ENCODE assay signal across 21 cellular contexts in the genomic region with DNA sequence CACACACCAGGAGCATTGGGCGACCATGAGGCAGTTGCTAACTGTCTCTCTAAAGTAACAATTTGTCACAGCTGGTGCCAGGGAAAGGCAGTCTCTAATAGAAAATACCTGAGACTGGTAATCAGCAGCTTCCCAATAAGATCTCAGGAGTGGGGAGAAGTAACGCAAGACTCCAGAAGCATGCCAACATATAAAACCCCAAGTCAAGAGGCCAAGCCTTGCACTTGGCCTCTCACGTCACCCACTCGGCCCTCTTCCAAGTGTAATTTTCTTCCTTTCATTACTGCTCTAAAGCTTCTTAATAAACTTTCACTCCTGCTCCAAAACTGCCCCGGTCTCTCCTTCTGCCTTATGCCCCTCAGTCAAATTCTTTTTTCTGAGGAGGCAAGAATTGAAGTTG.
"Had no signal": no experiment of that assay in that cellular context is flagged by ENCODE, and none has a peak within 500 bp of the region (broad histone marks: within the 10 kb centered on the region; RNA-seq: fewer than 3 reads in every experiment).

No MANE protein-coding gene starts in this region.

- H3K27ac ChIP-seq: dorsolateral prefrontal cortex, ovary, right lobe of liver, thyroid gland had no signal

- H3K36me3 ChIP-seq: ovary, right lobe of liver, thyroid gland had no signal

- H3K4me3 ChIP-seq: dorsolateral prefrontal cortex, ovary, right lobe of liver, smooth muscle cell, thyroid gland had no signal

- ATAC-seq: left lobe of liver; naive thymus-derived CD8-positive, alpha-beta T cell; right lobe of liver; stimulated activated naive CD8-positive, alpha-beta T cell treated with anti-CD3 and anti-CD28 coated beads, Interleukin-15, amount 100 ng/mL, for 72 hours had no signal

- H3K27me3 ChIP-seq: ovary, right lobe of liver, thyroid gland had no signal

- FAIRE-seq: colon, frontal cortex, kidney, urothelium cell line had no signal

- H3K4me1 ChIP-seq: right lobe of liver, thyroid gland had no signal

- H3K9me3 ChIP-seq: ovary, right lobe of liver, thyroid gland had no signal

- DNase-seq: dorsolateral prefrontal cortex; effector CD4-positive, alpha-beta T cell; kidney; naive thymus-derived CD8-positive, alpha-beta T cell; nephron progenitor cell; occipital lobe; ovary; right lobe of liver; stimulated activated CD4-positive, alpha-beta T cell treated with anti-CD3 and anti-CD28 coated beads, Interleukin-12 subunit alpha, Interleukin-12 subunit beta, amount 100 ng/mL, for 4 hours; stimulated activated CD4-positive, alpha-beta T cell treated with anti-CD3 and anti-CD28 coated beads, Interleukin-1b, Interleukin-23, amount 100 ng/mL, for 48 hours; stimulated activated CD4-positive, alpha-beta T cell treated with anti-CD3 and anti-CD28 coated beads, Interleukin-4, amount 100 ng/mL, for 1 hour; stimulated activated CD8-positive, alpha-beta memory T cell treated with anti-CD3 and anti-CD28 coated beads, Interleukin-4, amount 100 ng/mL, for 48 hours; stimulated activated naive CD4-positive, alpha-beta T cell; stimulated activated naive CD8-positive, alpha-beta T cell treated with anti-CD3 and anti-CD28 coated beads, Interleukin-15, amount 100 ng/mL, for 72 hours; thyroid gland; trophoblast cell had no signal
